ENCODE assay signal across 9 cellular contexts in genomic region chr12:48969847-48970701, GRCh38. TPM values are rescaled to one million over a fixed set of nuclear protein-coding genes. Genes with fewer than 3 reads are reported as not detected.
A peak's percentile ranks its signal among the peaks of the same experiment; 100 is the strongest.
DNase-seq lines count a peak whose midpoint lies in the region; ATAC-seq, FAIRE-seq and TF ChIP-seq lines count a peak whose summit lies in the region.
"Had no signal": no experiment of that assay in that cellular context is flagged by ENCODE, and none has a peak within 500 bp of the region (broad histone marks: within the 10 kb centered on the region; RNA-seq: fewer than 3 reads in every experiment).

No MANE protein-coding gene starts in this region.

- no peak for ATAC-seq in HG03469 (IDR thresholded peaks at IDR 0.05; ENCODE audit: unreplicated experiment)

- H3K4me2 ChIP-seq in OCI-LY1 (ENCODE audit: low read length) (peak overlapping the region; percentile 43; the same call in 1 of the 2 replicates), endothelial cell of umbilical vein (ENCODE audit: insufficient read depth, low read length) (no peak overlapping the region)

- H3K4me3 ChIP-seq in OCI-LY1 (ENCODE audit: low read depth, low read length, poor library complexity, severe bottlenecking) = no peak overlapping the region
- no peak overlapping the region for H3K4me3 ChIP-seq in endothelial cell of umbilical vein (replicated peaks in 1 of 3; ENCODE audit: insufficient read depth in 1 of 3, low read depth in 1 of 3, low read length in 3 of 3)
- H3K4me3 ChIP-seq in rectal smooth muscle tissue (ENCODE audit: low read length) = peak overlapping the region; percentile 38
- H3K4me3 ChIP-seq in WERI-Rb-1 (ENCODE audit: low read depth, low read length) = no peak overlapping the region

- no peaks in the 10 kb centered on the region for H3F3A ChIP-seq in OCI-LY1 (ENCODE audit: insufficient read depth, low read length)

- H3K9me2 ChIP-seq in OCI-LY1 (ENCODE audit: low read depth, low read length) = no peaks in the 10 kb centered on the region

- no peaks in the 10 kb centered on the region for H3K9me1 ChIP-seq in endothelial cell of umbilical vein (replicated peaks; ENCODE audit: control insufficient read depth, extremely low read depth, insufficient read depth, low read length)

- H2AFZ ChIP-seq in OCI-LY1 (ENCODE audit: low read length) (no peak overlapping the region), endothelial cell of umbilical vein (ENCODE audit: low read depth, low read length) (no peak overlapping the region)

- H3K9me3 ChIP-seq in OCI-LY1 (ENCODE audit: low read length) = no peaks in the 10 kb centered on the region
- H3K9me3 ChIP-seq in endothelial cell of umbilical vein (replicated peaks; ENCODE audit: control insufficient read depth, insufficient read depth, low read length) = no peaks in the 10 kb centered on the region
- H3K9me3 ChIP-seq in WERI-Rb-1 (ENCODE audit: severe bottlenecking) = no peaks in the 10 kb centered on the region

- H3K27ac ChIP-seq in OCI-LY1 (ENCODE audit: low read depth, low read length, poor library complexity, severe bottlenecking) = no peak overlapping the region
- H3K27ac ChIP-seq in endothelial cell of umbilical vein (ENCODE audit: insufficient read depth, low read depth, low read length) = no peak overlapping the region
- no peak overlapping the region for H3K27ac ChIP-seq in rectal smooth muscle tissue (ENCODE audit: low read depth, low read length)
- no peak overlapping the region for H3K27ac ChIP-seq in WERI-Rb-1

- intact Hi-C loops in endothelial cell of umbilical vein (cut with micrococcal nuclease) = no loop called here

- peak; percentile 49 for FAIRE-seq in endothelial cell of umbilical vein (lab: Jason Lieb, UNC)

- H4K20me1 ChIP-seq in OCI-LY1 (ENCODE audit: insufficient read depth, low read length) = no peaks in the 10 kb centered on the region
- H4K20me1 ChIP-seq in endothelial cell of umbilical vein (replicated peaks; ENCODE audit: control insufficient read depth, extremely low read depth, insufficient read depth, low read length) = no peaks in the 10 kb centered on the region

- TF ChIP-seq POLR2A in endothelial cell of umbilical vein (IDR thresholded peaks at IDR 0.05; ENCODE audit: low read depth, low read length) = no peak

- TF ChIP-seq CTCF in GM10248 (IDR thresholded peaks at IDR 0.05; ENCODE audit: control extremely low read depth, extremely low read depth, low read depth, missing control alignments) (peak; percentile 29), OCI-LY1 (IDR thresholded peaks at IDR 0.05; ENCODE audit: low read length) (no peak; the same call in 1 of the 2 replicates), endothelial cell of umbilical vein (IDR thresholded peaks at IDR 0.05; ENCODE audit: extremely low read depth in 1 of 2, insufficient read depth in 1 of 2, low read depth in 1 of 2, low read length in 2 of 2) (no peak), WERI-Rb-1 (IDR thresholded peaks at IDR 0.05; ENCODE audit: low read depth, low read length) (no peak)

- peak; percentile 66 for DNase-seq in GM10248 (ENCODE audit: extremely low spot score)
- DNase-seq in endothelial cell of umbilical vein (ENCODE audit: low read depth, low spot score) = no peak
- DNase-seq in WERI-Rb-1 = no peak
- DNase-seq in HPDE6-E6E7 (ENCODE audit: extremely low spot score) = no peak
- DNase-seq in putamen (ENCODE audit: low spot score) = no peak

- no TSS peak for BruUV-seq in endothelial cell of umbilical vein (replicated peaks; lab: Mats Ljungman, UMichigan)

- no peaks in the 10 kb centered on the region for H3K79me2 ChIP-seq in OCI-LY1 (ENCODE audit: insufficient read depth, low read length)
- no peaks in the 10 kb centered on the region for H3K79me2 ChIP-seq in endothelial cell of umbilical vein (ENCODE audit: control insufficient read depth, insufficient read depth, low read length)

- H3K9ac ChIP-seq in OCI-LY1 (ENCODE audit: low read length) (no peak overlapping the region), endothelial cell of umbilical vein (replicated peaks; ENCODE audit: extremely low read depth, insufficient read depth, low read length) (no peak overlapping the region), rectal smooth muscle tissue (ENCODE audit: low read length) (no peak overlapping the region)

- H3K4me1 ChIP-seq in OCI-LY1 (ENCODE audit: insufficient read depth, low read length, severe bottlenecking) (peaks cover 21% of the 10 kb centered on the region), endothelial cell of umbilical vein (ENCODE audit: control insufficient read depth, extremely low read depth, insufficient read depth, low read length) (no peaks in the 10 kb centered on the region), rectal smooth muscle tissue (ENCODE audit: control insufficient read depth, insufficient read depth, low read length) (no peaks in the 10 kb centered on the region)

- H3K36me3 ChIP-seq in OCI-LY1 (ENCODE audit: insufficient read depth, low read length) = no peaks in the 10 kb centered on the region
- no peaks in the 10 kb centered on the region for H3K36me3 ChIP-seq in endothelial cell of umbilical vein (ENCODE audit: control insufficient read depth in 2 of 2, extremely low read depth in 1 of 2, insufficient read depth in 2 of 2, low read length in 2 of 2)
- H3K36me3 ChIP-seq in rectal smooth muscle tissue (ENCODE audit: control insufficient read depth, insufficient read depth, low read length) = no peaks in the 10 kb centered on the region
- no peaks in the 10 kb centered on the region for H3K36me3 ChIP-seq in WERI-Rb-1

- H3K27me3 ChIP-seq in OCI-LY1 (ENCODE audit: insufficient read depth, low read length) (peaks cover 22% of the 10 kb centered on the region; the same call in 1 of the 2 replicates), endothelial cell of umbilical vein (ENCODE audit: control insufficient read depth in 2 of 2, insufficient read depth in 2 of 2, low read length in 2 of 2) (peaks cover 56% of the 10 kb centered on the region in 2 experiments), rectal smooth muscle tissue (ENCODE audit: control insufficient read depth, insufficient read depth, low read length) (peaks cover 33% of the 10 kb centered on the region), WERI-Rb-1 (ENCODE audit: insufficient read depth, low read depth, severe bottlenecking) (peaks cover 16% of the 10 kb centered on the region)

- CTCF ChIA-PET in GM10248 (lab: Yijun Ruan, JAX) (interaction anchor here (1.6 to 15.6 kb wide), 5 partner anchors 12 to 117 kb away, joined by 3 to 264 read pairs (median 33); partner anchors contain the start of genes ARF3, DDN, DDX23 and WNT1), endothelial cell of umbilical vein (lab: Charles Lee) (interaction anchor here (1.1 to 7.3 kb wide), 4 partner anchors 8 to 27 kb away, joined by 4 to 64 read pairs (median 37); partner anchors contain the start of genes ARF3 and WNT1)

- POLR2A ChIA-PET in GM10248 (lab: Yijun Ruan, JAX) = interaction anchor here (0.7 to 1.0 kb wide), 2 partner anchors 16 to 18 kb away, joined by 3 to 4 read pairs; no protein-coding TSS in a partner anchor
- POLR2A ChIA-PET in endothelial cell of umbilical vein (lab: Charles Lee) = no interaction called here

- dilution Hi-C loops in endothelial cell of umbilical vein (cut with MboI; ENCODE audit: extremely low pct_ligation_motif_present, low sequenced_read_pairs) = no loop called here

RNA-seq across cellular contexts. Expression of gene WNT10B, which starts 1.5 kb away (rescaled TPM):
- not detected in 2 replicates for total RNA-seq in endothelial cell of umbilical vein
- 0.04 and 0.14 TPM in 2 replicates for polyA plus RNA-seq in endothelial cell of umbilical vein
- 0.05 and 0.10 TPM in 2 replicates for polyA plus RNA-seq in endothelial cell of umbilical vein (2011; cell fraction: cytosol; rRNA removed)
- polyA plus RNA-seq in endothelial cell of umbilical vein (2011; cell fraction: nucleus; rRNA removed) = 0.07 TPM in 1 of 2 replicates, not detected in the other
- polyA plus RNA-seq in endothelial cell of umbilical vein (2012) = 0.15 and 0.24 TPM in 2 replicates
- 0.70 TPM in 1 of 2 replicates, not detected in the other for polyA minus RNA-seq in endothelial cell of umbilical vein
- 2.5 TPM for polyA minus RNA-seq in endothelial cell of umbilical vein (2011; cell fraction: cytosol; rRNA and poly(A)+ RNA removed)
- polyA minus RNA-seq in endothelial cell of umbilical vein (2011; cell fraction: nucleus; rRNA and poly(A)+ RNA removed) = not detected in 2 replicates

RNA-seq across cellular contexts. Expression of gene WNT1, which starts 8.0 kb away (rescaled TPM):
- total RNA-seq in endothelial cell of umbilical vein = not detected in 2 replicates
- polyA plus RNA-seq in endothelial cell of umbilical vein = not detected in 2 replicates
- not detected in 2 replicates for polyA plus RNA-seq in endothelial cell of umbilical vein (2011; cell fraction: cytosol; rRNA removed)
- not detected in 2 replicates for polyA plus RNA-seq in endothelial cell of umbilical vein (2011; cell fraction: nucleus; rRNA removed)
- not detected in 2 replicates for polyA plus RNA-seq in endothelial cell of umbilical vein (2012)
- polyA minus RNA-seq in endothelial cell of umbilical vein = not detected in 2 replicates
- not detected for polyA minus RNA-seq in endothelial cell of umbilical vein (2011; cell fraction: cytosol; rRNA and poly(A)+ RNA removed)
- polyA minus RNA-seq in endothelial cell of umbilical vein (2011; cell fraction: nucleus; rRNA and poly(A)+ RNA removed) = not detected in 2 replicates
- polyA plus RNA-seq: adipose tissue had no signal

RNA-seq across cellular contexts. Expression of gene ARF3, which starts 12.8 kb away (rescaled TPM):
- 172 and 187 TPM in 2 replicates for total RNA-seq in endothelial cell of umbilical vein
- 138 and 149 TPM in 2 replicates for polyA plus RNA-seq in endothelial cell of umbilical vein
- polyA plus RNA-seq in endothelial cell of umbilical vein (2011; cell fraction: cytosol; rRNA removed) = 212 and 244 TPM in 2 replicates
- 167 and 199 TPM in 2 replicates for polyA plus RNA-seq in endothelial cell of umbilical vein (2011; cell fraction: nucleus; rRNA removed)
- polyA plus RNA-seq in endothelial cell of umbilical vein (2012) = 165 and 188 TPM in 2 replicates
- 179 and 190 TPM in 2 replicates for polyA minus RNA-seq in endothelial cell of umbilical vein
- 74.8 TPM for polyA minus RNA-seq in endothelial cell of umbilical vein (2011; cell fraction: cytosol; rRNA and poly(A)+ RNA removed)
- polyA minus RNA-seq in endothelial cell of umbilical vein (2011; cell fraction: nucleus; rRNA and poly(A)+ RNA removed) = 45.0 and 53.9 TPM in 2 replicates

RNA-seq across cellular contexts. Expression of gene DDN, which starts 29.1 kb away (rescaled TPM):
- total RNA-seq in endothelial cell of umbilical vein = 0.22 and 0.42 TPM in 2 replicates
- 0.06 and 0.07 TPM in 2 replicates for polyA plus RNA-seq in endothelial cell of umbilical vein
- polyA plus RNA-seq in endothelial cell of umbilical vein (2011; cell fraction: cytosol; rRNA removed) = 0.06 and 0.08 TPM in 2 replicates
- 0.22 and 0.50 TPM in 2 replicates for polyA plus RNA-seq in endothelial cell of umbilical vein (2011; cell fraction: nucleus; rRNA removed)
- 0.26 and 0.31 TPM in 2 replicates for polyA plus RNA-seq in endothelial cell of umbilical vein (2012)
- polyA minus RNA-seq in endothelial cell of umbilical vein = 0.06 and 0.12 TPM in 2 replicates
- polyA minus RNA-seq in endothelial cell of umbilical vein (2011; cell fraction: cytosol; rRNA and poly(A)+ RNA removed) = 2.7 TPM
- polyA minus RNA-seq in endothelial cell of umbilical vein (2011; cell fraction: nucleus; rRNA and poly(A)+ RNA removed) = 0.19 and 0.24 TPM in 2 replicates

RNA-seq across cellular contexts. Expression of gene FKBP11, which starts 44.8 kb away (rescaled TPM):
- total RNA-seq in endothelial cell of umbilical vein = 78.9 and 81.2 TPM in 2 replicates
- polyA plus RNA-seq in endothelial cell of umbilical vein = 74.2 and 81.7 TPM in 2 replicates
- polyA plus RNA-seq in endothelial cell of umbilical vein (2011; cell fraction: cytosol; rRNA removed) = 64.0 and 69.3 TPM in 2 replicates
- 111 and 117 TPM in 2 replicates for polyA plus RNA-seq in endothelial cell of umbilical vein (2011; cell fraction: nucleus; rRNA removed)
- 97.3 and 112 TPM in 2 replicates for polyA plus RNA-seq in endothelial cell of umbilical vein (2012)
- polyA minus RNA-seq in endothelial cell of umbilical vein = 67.9 and 75.2 TPM in 2 replicates
- 48.5 TPM for polyA minus RNA-seq in endothelial cell of umbilical vein (2011; cell fraction: cytosol; rRNA and poly(A)+ RNA removed)
- polyA minus RNA-seq in endothelial cell of umbilical vein (2011; cell fraction: nucleus; rRNA and poly(A)+ RNA removed) = 32.5 and 33.9 TPM in 2 replicates
